In the genomic region with DNA sequence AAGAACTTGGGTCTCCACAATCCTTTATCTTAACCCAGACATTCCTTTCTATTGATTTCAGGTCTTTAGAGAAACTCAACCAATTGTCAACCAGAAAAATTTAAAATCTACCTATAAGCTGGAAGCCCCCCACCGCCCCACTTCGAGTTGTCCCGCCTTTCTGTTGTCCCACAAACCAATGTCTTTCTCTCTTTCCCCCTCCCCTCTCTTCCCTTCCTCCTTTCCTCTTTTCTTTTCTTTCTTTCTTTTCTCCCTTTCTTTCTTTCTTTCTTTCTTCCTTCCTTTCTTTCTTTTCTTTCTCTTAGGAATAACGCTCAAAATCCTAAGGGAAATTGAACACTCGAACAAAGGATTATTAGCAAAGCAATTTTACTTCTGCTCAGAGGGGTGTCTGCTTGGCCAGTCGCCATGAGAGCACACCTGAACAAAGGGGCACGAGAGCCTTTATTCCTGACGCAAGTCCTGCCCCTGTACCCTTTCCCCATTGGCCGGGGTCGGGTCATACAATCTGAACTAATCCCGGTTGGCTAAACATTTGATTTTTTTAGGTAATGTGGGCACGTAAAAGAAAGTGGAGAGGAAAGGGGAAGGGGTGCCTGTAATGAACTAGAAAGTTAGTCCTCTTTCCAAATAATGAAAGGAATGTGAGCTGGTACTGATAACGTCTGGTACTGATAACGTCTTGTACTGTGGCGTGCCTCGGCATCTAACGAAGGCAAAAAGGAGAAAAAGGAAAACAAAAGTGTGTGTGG, we compare ENCODE assay signal across 1 cellular context.
TF ChIP-seq lines count a peak whose summit lies in the region.

No MANE protein-coding gene starts in this region.

TF ChIP-seq in A549, 52 proteins besides CTCF, POLR2A, EP300 and RAD21:
- TF ChIP-seq GATA3 (IDR thresholded peaks at IDR 0.05; ENCODE audit: borderline replicate concordance) (no peak), HOXB5 (CRISPR knock-in tag; IDR thresholded peaks at IDR 0.05) (no peak)
- TF ChIP-seq, protein P1, sequence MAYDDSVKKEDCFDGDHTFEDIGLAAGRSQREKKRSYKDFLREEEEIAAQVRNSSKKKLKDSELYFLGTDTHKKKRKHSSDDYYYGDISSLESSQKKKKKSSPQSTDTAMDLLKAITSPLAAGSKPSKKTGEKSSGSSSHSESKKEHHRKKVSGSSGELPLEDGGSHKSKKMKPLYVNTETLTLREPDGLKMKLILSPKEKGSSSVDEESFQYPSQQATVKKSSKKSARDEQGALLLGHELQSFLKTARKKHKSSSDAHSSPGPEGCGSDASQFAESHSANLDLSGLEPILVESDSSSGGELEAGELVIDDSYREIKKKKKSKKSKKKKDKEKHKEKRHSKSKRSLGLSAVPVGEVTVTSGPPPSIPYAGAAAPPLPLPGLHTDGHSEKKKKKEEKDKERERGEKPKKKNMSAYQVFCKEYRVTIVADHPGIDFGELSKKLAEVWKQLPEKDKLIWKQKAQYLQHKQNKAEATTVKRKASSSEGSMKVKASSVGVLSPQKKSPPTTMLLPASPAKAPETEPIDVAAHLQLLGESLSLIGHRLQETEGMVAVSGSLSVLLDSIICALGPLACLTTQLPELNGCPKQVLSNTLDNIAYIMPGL (CRISPR knock-in tag; IDR thresholded peaks at IDR 0.05; ENCODE audit: borderline replicate concordance): no peak
- TF ChIP-seq, protein P2, sequence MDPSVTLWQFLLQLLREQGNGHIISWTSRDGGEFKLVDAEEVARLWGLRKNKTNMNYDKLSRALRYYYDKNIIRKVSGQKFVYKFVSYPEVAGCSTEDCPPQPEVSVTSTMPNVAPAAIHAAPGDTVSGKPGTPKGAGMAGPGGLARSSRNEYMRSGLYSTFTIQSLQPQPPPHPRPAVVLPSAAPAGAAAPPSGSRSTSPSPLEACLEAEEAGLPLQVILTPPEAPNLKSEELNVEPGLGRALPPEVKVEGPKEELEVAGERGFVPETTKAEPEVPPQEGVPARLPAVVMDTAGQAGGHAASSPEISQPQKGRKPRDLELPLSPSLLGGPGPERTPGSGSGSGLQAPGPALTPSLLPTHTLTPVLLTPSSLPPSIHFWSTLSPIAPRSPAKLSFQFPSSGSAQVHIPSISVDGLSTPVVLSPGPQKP (IDR thresholded peaks at IDR 0.05; ENCODE audit: low read depth, low read length): no peak
